ENCODE assay signal across 8 cellular contexts in the genomic region with DNA sequence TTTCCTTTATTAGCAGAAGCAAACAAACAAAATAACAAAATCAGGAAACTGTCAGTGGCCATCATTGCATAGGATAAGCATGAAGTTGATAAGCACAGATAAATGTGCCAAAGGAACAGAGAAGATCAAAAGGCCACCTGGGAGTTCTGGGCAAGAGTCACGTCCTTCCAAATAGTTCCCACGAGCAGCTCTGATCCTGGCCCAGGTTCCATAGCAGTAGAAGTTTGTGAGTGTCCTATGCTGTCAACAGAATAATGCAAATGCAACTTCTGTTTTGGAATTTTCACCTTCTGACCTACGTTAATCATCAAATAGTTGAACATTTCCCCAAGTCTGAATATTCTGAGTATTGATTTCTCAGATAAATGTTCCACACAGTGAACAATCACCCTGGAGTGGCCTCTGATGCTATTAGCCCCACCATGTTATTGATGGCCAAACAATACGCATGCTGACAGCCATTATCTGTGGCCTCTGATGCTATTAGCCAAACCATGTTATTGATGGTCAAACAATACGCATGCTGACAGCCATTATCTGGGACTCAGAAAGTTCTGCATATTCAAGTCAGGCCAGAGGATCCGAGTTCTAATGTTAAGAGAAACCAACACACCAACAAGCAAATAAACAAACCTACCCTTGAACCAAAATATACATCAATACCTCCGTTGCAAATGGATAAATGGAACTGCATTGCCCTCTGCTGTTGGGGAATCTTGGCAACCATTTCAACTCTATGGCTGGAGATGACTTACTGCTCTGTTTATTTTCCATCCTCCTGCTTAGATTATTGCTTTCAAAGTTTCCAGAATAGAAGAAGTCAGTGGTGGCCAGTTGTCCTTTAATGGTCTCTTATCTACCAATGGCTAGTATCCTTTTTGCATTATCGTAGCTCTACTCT.
A peak's percentile ranks its signal among the peaks of the same experiment; 100 is the strongest.
DNase-seq lines count a peak whose midpoint lies in the region; ATAC-seq, FAIRE-seq and TF ChIP-seq lines count a peak whose summit lies in the region.
"Had no signal": no experiment of that assay in that cellular context is flagged by ENCODE, and none has a peak within 500 bp of the region (broad histone marks: within the 10 kb centered on the region; RNA-seq: fewer than 3 reads in every experiment).

No MANE protein-coding gene starts in this region.

- no peak overlapping the region for H3K27ac ChIP-seq in MM.1S (ENCODE audit: low read length)
- H3K27ac ChIP-seq in pancreas, result no peak overlapping the region

- H3K27me3 ChIP-seq in MM.1S (replicated peaks; ENCODE audit: insufficient read depth, low read length) (no peaks in the 10 kb centered on the region), pancreas (no peaks in the 10 kb centered on the region)

- no peak overlapping the region for H3K4me2 ChIP-seq in MM.1S (ENCODE audit: low read depth, low read length)

- H3K9me3 ChIP-seq in MM.1S (replicated peaks; ENCODE audit: insufficient read depth, low read length) (no peaks in the 10 kb centered on the region), pancreas (no peaks in the 10 kb centered on the region)

- peaks cover 56% of the 10 kb centered on the region for H3K4me1 Mint-ChIP-seq in dendritic cell treated with granulocyte-macrophage colony-stimulating factor and Interleukin-4, amounts not matched to agents 40 ng/mL and 50 ng/mL, for 4 days (ENCODE audit: low read depth)
- no peaks in the 10 kb centered on the region for H3K4me1 Mint-ChIP-seq in stimulated activated memory B cell treated with anti-CD40 and anti-IgM and Interleukin-4, amounts not matched to agents 10 μg/mL and 1 μg/mL and 100 μg/mL, for 72 hours

- H3K4me3 ChIP-seq in MM.1S (ENCODE audit: low read length) (no peak overlapping the region), pancreas (no peak overlapping the region)

- intact Hi-C loops in dendritic cell treated with granulocyte-macrophage colony-stimulating factor and Interleukin-4, amounts not matched to agents 40 ng/mL and 50 ng/mL, for 4 days (cut with micrococcal nuclease), result loop anchor here (5.0 to 10.0 kb wide), 2 partner anchors 40 to 258 kb away; a partner anchor contains a TSS
- intact Hi-C loops in pancreas (cut with DNase I), result loop anchor here in 1 of 3 donors (5.0 kb wide), 1 partner anchor 260 kb away; no protein-coding TSS in a partner anchor

- no peaks in the 10 kb centered on the region for H3K27me3 Mint-ChIP-seq in dendritic cell treated with granulocyte-macrophage colony-stimulating factor and Interleukin-4, amounts not matched to agents 40 ng/mL and 50 ng/mL, for 4 days
- H3K27me3 Mint-ChIP-seq in stimulated activated memory B cell treated with anti-CD40 and anti-IgM and Interleukin-4, amounts not matched to agents 10 μg/mL and 1 μg/mL and 100 μg/mL, for 72 hours, result peaks cover 2% of the 10 kb centered on the region

- H3K36me3 ChIP-seq in MM.1S (replicated peaks; ENCODE audit: insufficient read depth, low read length) (no peaks in the 10 kb centered on the region), pancreas (no peaks in the 10 kb centered on the region)

- H3K36me3 Mint-ChIP-seq in dendritic cell treated with granulocyte-macrophage colony-stimulating factor and Interleukin-4, amounts not matched to agents 40 ng/mL and 50 ng/mL, for 4 days (ENCODE audit: low read depth), result peaks cover 90% of the 10 kb centered on the region
- H3K36me3 Mint-ChIP-seq in stimulated activated memory B cell treated with anti-CD40 and anti-IgM and Interleukin-4, amounts not matched to agents 10 μg/mL and 1 μg/mL and 100 μg/mL, for 72 hours, result no peaks in the 10 kb centered on the region

- no peaks in the 10 kb centered on the region for H3K79me2 ChIP-seq in MM.1S (ENCODE audit: low read length)

- TF ChIP-seq CTCF in GM10266 (IDR thresholded peaks at IDR 0.05; ENCODE audit: control insufficient read depth, insufficient read depth, low read depth, missing control alignments) (peak; percentile 31), MM.1S (IDR thresholded peaks at IDR 0.05; ENCODE audit: low read length) (peak; percentile 47), pancreas (IDR thresholded peaks at IDR 0.05) (peak in 2 of 4 donors; percentile 18 to 37)

- H3K4me3 Mint-ChIP-seq in dendritic cell treated with granulocyte-macrophage colony-stimulating factor and Interleukin-4, amounts not matched to agents 40 ng/mL and 50 ng/mL, for 4 days, result no peak overlapping the region
- no peak overlapping the region for H3K4me3 Mint-ChIP-seq in stimulated activated memory B cell treated with anti-CD40 and anti-IgM and Interleukin-4, amounts not matched to agents 10 μg/mL and 1 μg/mL and 100 μg/mL, for 72 hours

- no peak for DNase-seq in GM10266 (ENCODE audit: extremely low spot score)
- no peak for DNase-seq in MM.1S
- DNase-seq in pancreas, result peak in 1 of 6 donors; percentile 39
- DNase-seq in SKM-1 (lab: John Stamatoyannopoulos, UW; ENCODE audit: unreplicated experiment), result no peak
- DNase-seq: stimulated activated naive CD4-positive, alpha-beta T cell had no signal

- H2AFZ ChIP-seq in MM.1S (ENCODE audit: low read length), result no peak overlapping the region

- H3F3A ChIP-seq in MM.1S (ENCODE audit: insufficient read depth, low read length), result no peaks in the 10 kb centered on the region

- H3K9me3 Mint-ChIP-seq in dendritic cell treated with granulocyte-macrophage colony-stimulating factor and Interleukin-4, amounts not matched to agents 40 ng/mL and 50 ng/mL, for 4 days, result no peaks in the 10 kb centered on the region
- no peaks in the 10 kb centered on the region for H3K9me3 Mint-ChIP-seq in stimulated activated memory B cell treated with anti-CD40 and anti-IgM and Interleukin-4, amounts not matched to agents 10 μg/mL and 1 μg/mL and 100 μg/mL, for 72 hours

- no peaks in the 10 kb centered on the region for H3K4me1 ChIP-seq in MM.1S (ENCODE audit: low read length)
- peaks cover 0 to 6% (median 0%) of the 10 kb centered on the region in 3 donors for H3K4me1 ChIP-seq in pancreas

- H3K9me2 ChIP-seq in MM.1S (replicated peaks; ENCODE audit: insufficient read depth, low read length), result no peaks in the 10 kb centered on the region

- peak; percentile 20 for FAIRE-seq in pancreas (lab: Jason Lieb, UNC)

- peak overlapping the region; percentile 63 for H3K27ac Mint-ChIP-seq in dendritic cell treated with granulocyte-macrophage colony-stimulating factor and Interleukin-4, amounts not matched to agents 40 ng/mL and 50 ng/mL, for 4 days
- H3K27ac Mint-ChIP-seq in stimulated activated memory B cell treated with anti-CD40 and anti-IgM and Interleukin-4, amounts not matched to agents 10 μg/mL and 1 μg/mL and 100 μg/mL, for 72 hours, result no peak overlapping the region

- WGBS in pancreas, 2 donors, result 23 to 25% methylated on average over 8 of the region's 8 CpGs

- no peaks in the 10 kb centered on the region for H4K20me1 ChIP-seq in MM.1S (ENCODE audit: insufficient read depth, low read length)

- H3K9ac ChIP-seq in MM.1S (ENCODE audit: low read length), result no peak overlapping the region

- ATAC-seq in pancreas (peak; percentile 50 to 90 (median 84)), HG03280 (IDR thresholded peaks at IDR 0.05; ENCODE audit: unreplicated experiment) (no peak)
- ATAC-seq in stimulated activated memory B cell treated with anti-CD40 and anti-IgM and Interleukin-4, amounts not matched to agents 10 μg/mL and 1 μg/mL and 100 μg/mL, for 72 hours, result no peak

Comparison
In these comparisons a context has a peak if more than half of its experiments do, and no peak if none do; other contexts are left out.
1. ATAC-seq: peak in pancreas (4 of 4); none in stimulated activated memory B cell treated with anti-CD40 and anti-IgM and Interleukin-4, amounts not matched to agents 10 μg/mL and 1 μg/mL and 100 μg/mL, for 72 hours (single experiment) and HG03280 (single experiment).